ENCODE assay signal across 8 cellular contexts in the genomic region with DNA sequence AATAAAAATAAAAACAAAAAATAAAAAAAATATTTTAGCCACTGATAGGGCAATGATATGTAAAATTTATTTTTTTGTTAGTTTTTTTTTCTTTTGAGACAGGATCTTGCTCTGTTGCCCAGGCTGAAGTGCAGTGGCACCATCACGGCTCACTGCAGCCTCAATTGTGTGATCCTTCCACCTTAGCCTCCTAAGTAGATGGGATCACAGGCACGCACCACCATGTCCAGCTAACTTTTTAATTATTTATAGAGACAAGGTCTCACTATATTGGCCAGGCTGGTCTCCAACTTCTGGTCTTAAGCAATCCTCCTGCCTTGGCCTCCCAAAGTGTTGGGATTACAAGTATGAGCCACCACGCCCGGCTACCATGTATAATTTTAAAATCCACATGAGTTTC. TPM values are rescaled to one million over a fixed set of nuclear protein-coding genes. Genes with fewer than 3 reads are reported as not detected.
"Had no signal": no experiment of that assay in that cellular context is flagged by ENCODE, and none has a peak within 500 bp of the region (broad histone marks: within the 10 kb centered on the region; RNA-seq: fewer than 3 reads in every experiment).

No MANE protein-coding gene starts in this region.

- H3K27ac Mint-ChIP-seq: GM23338, H9, HFFc6 had no signal

- H2AFZ ChIP-seq: GM23338 had no signal

- DNase-seq: H9, HCEC 1CT, HFFc6, IMR-90, KBM-7 had no signal

- H3K9me3 Mint-ChIP-seq: H9, HFFc6 had no signal

- H3K4me3 ChIP-seq: GM23338 had no signal

- H3K4me2 ChIP-seq: GM23338 had no signal

- ATAC-seq: GM23338 had no signal

- H3K27ac ChIP-seq: HL-60 had no signal

- H3K4me3 Mint-ChIP-seq: GM23338, H9, HFFc6 had no signal

RNA-seq across cellular contexts. Expression of gene CAGE1, which starts 59.5 kb away (rescaled TPM):
- total RNA-seq: IMR-90 had no signal
- polyA plus RNA-seq: GM23338, H1, IMR-90 had no signal
